12 cellular contexts compared by ENCODE assay signal in the genomic region with DNA sequence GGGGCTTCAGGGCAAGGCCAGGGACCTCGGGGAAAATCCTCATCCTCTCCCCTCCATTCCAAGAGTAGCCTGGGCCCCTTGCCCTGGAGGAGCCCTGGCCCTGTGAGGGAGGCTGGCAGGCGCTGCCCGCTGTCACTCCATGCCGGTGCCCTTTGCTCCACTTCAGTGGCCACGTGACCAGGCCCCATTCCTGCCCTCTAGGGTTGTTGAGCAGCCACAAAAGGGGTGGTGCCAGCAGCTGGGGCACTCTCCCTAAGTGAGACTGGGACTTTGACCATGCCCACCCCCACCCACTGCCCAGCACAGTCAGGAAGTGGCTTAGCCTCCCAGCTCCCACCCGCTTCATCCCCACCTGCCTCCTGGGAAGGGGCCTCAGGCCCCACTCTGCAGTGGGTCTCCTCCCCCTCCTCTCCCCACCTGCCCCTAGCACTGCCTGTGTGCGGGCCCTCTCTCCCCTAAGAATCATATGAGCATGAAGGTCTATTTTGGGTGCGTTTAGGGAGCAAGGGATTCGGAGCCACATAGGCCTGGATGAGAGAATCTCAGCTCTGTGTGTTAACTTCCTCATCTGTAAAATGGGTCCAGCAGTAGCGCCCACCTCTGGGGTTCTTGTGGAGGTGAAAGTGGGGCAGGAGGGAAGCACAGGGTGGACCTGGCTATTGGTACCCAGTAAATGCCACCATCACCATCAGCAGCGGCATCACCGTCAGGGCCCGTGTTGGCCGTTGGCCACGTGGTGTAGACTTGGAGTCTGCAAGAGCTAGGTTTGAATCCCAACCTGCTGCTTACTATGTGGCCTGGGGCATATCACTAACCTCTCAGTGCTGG. TPM values are rescaled to one million over a fixed set of nuclear protein-coding genes. Genes with fewer than 3 reads are reported as not detected.
A peak's percentile ranks its signal among the peaks of the same experiment; 100 is the strongest.
DNase-seq lines count a peak whose midpoint lies in the region; ATAC-seq, FAIRE-seq and TF ChIP-seq lines count a peak whose summit lies in the region.
"Had no signal": no experiment of that assay in that cellular context is flagged by ENCODE, and none has a peak within 500 bp of the region (broad histone marks: within the 10 kb centered on the region; RNA-seq: fewer than 3 reads in every experiment).

No MANE protein-coding gene starts in this region.

- peak overlapping the region in 1 of 2 donors; percentile 70 for H3K9ac ChIP-seq in kidney (ENCODE audit: low read length in 2 of 2)
- H3K9ac ChIP-seq: GM23248 had no signal

- H3K27ac ChIP-seq in kidney (ENCODE audit: low read depth in 2 of 2, low read length in 2 of 2) (peak overlapping the region; percentile 90 to 94), prostate gland (no peak overlapping the region)
- H3K27ac ChIP-seq: GM23248 had no signal

- no peak for TF ChIP-seq POLR2A in prostate gland (IDR thresholded peaks at IDR 0.05)

- peak; percentile 73 for DNase-seq in Caki2 (ENCODE audit: low read depth)
- DNase-seq in anterior cingulate cortex (lab: John Stamatoyannopoulos, UW): peak in 47 of 58 donors; percentile 16 to 80 (median 53)
- DNase-seq in kidney: peak; percentile 86
- DNase-seq in sciatic nerve (ENCODE audit: low spot score): peak; percentile 75
- no peak for DNase-seq in prostate gland (ENCODE audit: low spot score)
- DNase-seq: activated B cell treated with CpG ODN at 0.5 μM for 24 hours; activated naive CD8-positive, alpha-beta T cell treated with anti-CD3 and anti-CD28 coated beads, Interleukin-2, amount 50 U/mL, for 24 hours; AML-193; GM23248 had no signal

- WGBS in prostate gland: 81% methylated on average over 15 of the region's 15 CpGs

- FAIRE-seq in kidney (lab: Jason Lieb, UNC): no peak

- peak; percentile 71 for ATAC-seq in sciatic nerve
- ATAC-seq in GM18873 (IDR thresholded peaks at IDR 0.05; ENCODE audit: low FRiP score, unreplicated experiment): no peak
- ATAC-seq in HG03460 (IDR thresholded peaks at IDR 0.05; ENCODE audit: unreplicated experiment): no peak
- no peak for ATAC-seq in GM21515 (IDR thresholded peaks at IDR 0.05; ENCODE audit: unreplicated experiment)
- ATAC-seq: activated naive CD8-positive, alpha-beta T cell treated with anti-CD3 and anti-CD28 coated beads, Interleukin-2, amount 50 U/mL, for 24 hours had no signal

- H3K9me3 ChIP-seq in kidney (ENCODE audit: control insufficient read depth in 1 of 2, low read length in 2 of 2) (no peaks in the 10 kb centered on the region), prostate gland (no peaks in the 10 kb centered on the region)

- no peak for TF ChIP-seq CTCF in kidney (IDR thresholded peaks at IDR 0.05; ENCODE audit: borderline replicate concordance, extremely low read depth, insufficient read depth)
- TF ChIP-seq CTCF in prostate gland (IDR thresholded peaks at IDR 0.05): no peak

- H3K36me3 ChIP-seq in kidney (ENCODE audit: control insufficient read depth in 1 of 2, insufficient read depth in 2 of 2, low read length in 2 of 2) (peaks cover 13 to 67% of the 10 kb centered on the region in 2 donors), prostate gland (no peaks in the 10 kb centered on the region)

- H3K4me3 ChIP-seq in kidney (ENCODE audit: low read length in 2 of 2) (peak overlapping the region in 1 of 2 donors; percentile 48), prostate gland (no peak overlapping the region)
- H3K4me3 ChIP-seq: GM23248 had no signal

- H3K27me3 ChIP-seq in prostate gland (replicated peaks; ENCODE audit: insufficient read depth): no peaks in the 10 kb centered on the region

- in situ Hi-C loops in Caki2 (cut with HindIII; ENCODE audit: low pct_unique_long_range_greater_than_20kb, low sequenced_read_pairs): no loop called here

- intact Hi-C loops in kidney (cut with DNase I) (no loop called here), sciatic nerve (cut with DNase I) (no loop called here), prostate gland (cut with DNase I) (no loop called here)

- H3K4me1 ChIP-seq in kidney (ENCODE audit: control insufficient read depth in 1 of 2, insufficient read depth in 1 of 2, low read depth in 1 of 2, low read length in 2 of 2) (peaks cover 45 to 52% of the 10 kb centered on the region in 2 donors), prostate gland (replicated peaks) (no peaks in the 10 kb centered on the region)

RNA-seq across cellular contexts. Expression of a gene that starts 7.2 kb away (rescaled TPM):
- 17.8 and 58.4 TPM in 2 replicates for total RNA-seq in Caki2 (2014; rRNA removed; shearing (Covaris generic); ENCODE audit: low replicate concordance)
- total RNA-seq in kidney (41.9 TPM), sciatic nerve (48.6 TPM), prostate gland (10 to 100 TPM; 47.1 to 79.5 TPM)
- 121 TPM for polyA plus RNA-seq in kidney (ENCODE audit: insufficient read depth, low read depth, low replicate concordance)

RNA-seq across cellular contexts. Expression of a gene that starts 27.6 kb away (rescaled TPM):
- 0.07 and 0.26 TPM in 2 replicates for total RNA-seq in Caki2 (2014; rRNA removed; shearing (Covaris generic); ENCODE audit: low replicate concordance)
- total RNA-seq in kidney: 5.0 TPM
- 3.7 TPM for polyA plus RNA-seq in kidney (ENCODE audit: insufficient read depth, low read depth, low replicate concordance)
- total RNA-seq in sciatic nerve: 2.5 TPM
- total RNA-seq in prostate gland: 1 to 10 TPM; 2.5 to 7.4 TPM

RNA-seq across cellular contexts. Expression of a gene that starts 46.5 kb away (rescaled TPM):
- 419 and 501 TPM in 2 replicates for total RNA-seq in Caki2 (2014; rRNA removed; shearing (Covaris generic); ENCODE audit: low replicate concordance)
- total RNA-seq in kidney (367 TPM), sciatic nerve (70.1 TPM), prostate gland (10 to 100 TPM; 67.0 to 71.3 TPM)
- 117 TPM for polyA plus RNA-seq in kidney (ENCODE audit: insufficient read depth, low read depth, low replicate concordance)

RNA-seq across cellular contexts. Expression of a gene that starts 48.1 kb away (rescaled TPM):
- total RNA-seq in Caki2 (2014; rRNA removed; shearing (Covaris generic); ENCODE audit: low replicate concordance): 31.5 and 34.7 TPM in 2 replicates
- total RNA-seq in kidney (64.4 TPM), sciatic nerve (58.8 TPM), prostate gland (10 to 100 TPM; 36.2 to 79.7 TPM)
- 17.1 TPM for polyA plus RNA-seq in kidney (ENCODE audit: insufficient read depth, low read depth, low replicate concordance)

Comparison
In these comparisons a context has a peak if more than half of its experiments do, and no peak if none do; other contexts are left out.
1. H3K27ac ChIP-seq: peak in kidney (2 of 2); none in prostate gland (0 of 2).